ENCODE assay signal across 14 cellular contexts in genomic region chr21:45033791-45034555, GRCh38. TPM values are rescaled to one million over a fixed set of nuclear protein-coding genes. Genes with fewer than 3 reads are reported as not detected.
A peak's percentile ranks its signal among the peaks of the same experiment; 100 is the strongest.
DNase-seq lines count a peak whose midpoint lies in the region; ATAC-seq and TF ChIP-seq lines count a peak whose summit lies in the region.
"Had no signal": no experiment of that assay in that cellular context is flagged by ENCODE, and none has a peak within 500 bp of the region (broad histone marks: within the 10 kb centered on the region; RNA-seq: fewer than 3 reads in every experiment).

No MANE protein-coding gene starts in this region.

- intact Hi-C loops in spleen (cut with DNase I; ENCODE audit: low total_unique reads): no loop called here

- H3K4me3 ChIP-seq in hepatocyte (no peak overlapping the region), spleen (no peak overlapping the region)

- 74% methylated on average over 21 of the region's 21 CpGs for WGBS in hepatocyte (ENCODE audit: low lambda C conversion rate, missing lambda C conversion rate)
- WGBS in spleen, 5 donors: 69 to 85% (median 77%) methylated on average over 21 of the region's 21 CpGs

- H3K36me3 ChIP-seq in hepatocyte (replicated peaks; ENCODE audit: insufficient read depth, low read depth): no peaks in the 10 kb centered on the region
- no peaks in the 10 kb centered on the region for H3K36me3 ChIP-seq in spleen

- no peaks in the 10 kb centered on the region for H4K20me1 ChIP-seq in hepatocyte (ENCODE audit: insufficient read depth, poor library complexity, severe bottlenecking)

- H3K9me2 ChIP-seq in hepatocyte (replicated peaks; ENCODE audit: insufficient read depth): no peaks in the 10 kb centered on the region

- H3K79me2 ChIP-seq in hepatocyte: no peaks in the 10 kb centered on the region

- peak overlapping the region; percentile 52 for H3K4me2 ChIP-seq in hepatocyte

- H3K27ac ChIP-seq in hepatocyte (peak overlapping the region; percentile 74), spleen (peak overlapping the region in 6 of 8 donors; percentile 20 to 74 (median 46))

- H3K27me3 ChIP-seq in hepatocyte (no peaks in the 10 kb centered on the region), spleen (replicated peaks in 1 of 7) (peaks cover 0 to 23% (median 0%) of the 10 kb centered on the region in 7 donors)

- no peak for ATAC-seq in GM18909 (IDR thresholded peaks at IDR 0.05; ENCODE audit: poor library complexity, unreplicated experiment)
- ATAC-seq in HG03457 (IDR thresholded peaks at IDR 0.05; ENCODE audit: unreplicated experiment): no peak
- no peak for ATAC-seq in HG02973 (IDR thresholded peaks at IDR 0.05; ENCODE audit: unreplicated experiment)
- ATAC-seq: Panc1 had no signal

- DNase-seq in GM04503 (ENCODE audit: low read depth): peak; percentile 49
- DNase-seq in ecto neural progenitor cell (ENCODE audit: low spot score): peak; percentile 43
- peak; percentile 27 for DNase-seq in hepatocyte (ENCODE audit: low spot score)
- DNase-seq in spleen: no peak
- no peak for DNase-seq in activated effector memory CD4-positive, alpha-beta T cell treated with Interleukin-2 at 50 U/mL for 16 hours
- DNase-seq: caudate nucleus; CD4-positive, CD25-positive, alpha-beta regulatory T cell; mesendoderm; stimulated activated CD8-positive, alpha-beta memory T cell treated with anti-CD3 and anti-CD28 coated beads, Interleukin-4, amount 100 ng/mL, for 48 hours; T-helper 9 cell had no signal

- TF ChIP-seq CTCF in hepatocyte (IDR thresholded peaks at IDR 0.05; ENCODE audit: poor library complexity) (no peak), spleen (IDR thresholded peaks at IDR 0.05 in 8 of 11, conservative IDR thresholded peaks at IDR 0.05 in 3 of 11) (no peak)

- H3K9me3 ChIP-seq in hepatocyte (ENCODE audit: low read depth) (no peaks in the 10 kb centered on the region), spleen (peaks cover 0 to 22% (median 15%) of the 10 kb centered on the region in 8 donors)

- no peak for TF ChIP-seq POLR2A in spleen (IDR thresholded peaks at IDR 0.05)

- H3K4me1 ChIP-seq in hepatocyte (ENCODE audit: insufficient read depth) (peaks cover 40% of the 10 kb centered on the region), spleen (peaks cover 0 to 43% (median 16%) of the 10 kb centered on the region in 6 donors)

- H2AFZ ChIP-seq in hepatocyte: no peak overlapping the region

RNA-seq across cellular contexts. Expression of gene ADARB1, which starts 40.4 kb away (rescaled TPM):
- total RNA-seq in hepatocyte: 9.9 and 16.0 TPM in 2 replicates
- polyA plus RNA-seq in hepatocyte: 17.3 and 19.4 TPM in 2 replicates
- total RNA-seq in spleen: 10 to 100 TPM; 26.0 to 50.8 (median 34.7) TPM
- 10 to 100 TPM in 2 of 3 donors, 1 to 10 TPM in 1; 9.1 to 16.9 (median 13.9) TPM for polyA plus RNA-seq in spleen

Comparison
In these comparisons a context has a peak if more than half of its experiments do, and no peak if none do; other contexts are left out.
1. DNase-seq: peak in GM04503 (single experiment), ecto neural progenitor cell (single experiment) and hepatocyte (single experiment); none in spleen (single experiment) and activated effector memory CD4-positive, alpha-beta T cell treated with Interleukin-2 at 50 U/mL for 16 hours (single experiment).